In the genomic region with DNA sequence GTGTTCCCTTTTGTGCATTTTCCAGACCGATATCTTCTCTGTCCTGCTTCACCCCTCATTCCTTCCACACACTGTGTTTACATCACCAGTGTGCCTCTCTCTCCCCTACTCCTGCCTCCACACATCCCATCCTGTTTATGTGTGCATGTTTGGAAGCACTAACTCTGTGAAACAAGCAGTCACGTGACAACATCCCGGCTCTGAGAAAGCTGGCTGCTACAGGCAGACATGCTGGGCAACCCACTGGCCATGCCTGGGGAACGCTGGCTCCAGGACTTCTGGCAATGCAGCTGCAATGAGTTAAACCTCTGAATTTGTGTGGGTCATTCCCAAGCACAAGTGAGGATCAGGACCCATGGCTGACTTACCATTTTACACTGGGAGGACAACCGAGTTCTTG, we compare ENCODE assay signal across 3 cellular contexts.
TF ChIP-seq lines count a peak whose summit lies in the region.

No MANE protein-coding gene starts in this region.

TF ChIP-seq in A549, 52 proteins besides CTCF, POLR2A, EP300 and RAD21 (continued from another document):
- TF ChIP-seq MAFK (IDR thresholded peaks at IDR 0.05; ENCODE audit: partially characterized antibody), result no peak

TF ChIP-seq in GM23338, 12 proteins besides CTCF, POLR2A, EP300 and RAD21 (continued from another document):
- TF ChIP-seq, protein P1, sequence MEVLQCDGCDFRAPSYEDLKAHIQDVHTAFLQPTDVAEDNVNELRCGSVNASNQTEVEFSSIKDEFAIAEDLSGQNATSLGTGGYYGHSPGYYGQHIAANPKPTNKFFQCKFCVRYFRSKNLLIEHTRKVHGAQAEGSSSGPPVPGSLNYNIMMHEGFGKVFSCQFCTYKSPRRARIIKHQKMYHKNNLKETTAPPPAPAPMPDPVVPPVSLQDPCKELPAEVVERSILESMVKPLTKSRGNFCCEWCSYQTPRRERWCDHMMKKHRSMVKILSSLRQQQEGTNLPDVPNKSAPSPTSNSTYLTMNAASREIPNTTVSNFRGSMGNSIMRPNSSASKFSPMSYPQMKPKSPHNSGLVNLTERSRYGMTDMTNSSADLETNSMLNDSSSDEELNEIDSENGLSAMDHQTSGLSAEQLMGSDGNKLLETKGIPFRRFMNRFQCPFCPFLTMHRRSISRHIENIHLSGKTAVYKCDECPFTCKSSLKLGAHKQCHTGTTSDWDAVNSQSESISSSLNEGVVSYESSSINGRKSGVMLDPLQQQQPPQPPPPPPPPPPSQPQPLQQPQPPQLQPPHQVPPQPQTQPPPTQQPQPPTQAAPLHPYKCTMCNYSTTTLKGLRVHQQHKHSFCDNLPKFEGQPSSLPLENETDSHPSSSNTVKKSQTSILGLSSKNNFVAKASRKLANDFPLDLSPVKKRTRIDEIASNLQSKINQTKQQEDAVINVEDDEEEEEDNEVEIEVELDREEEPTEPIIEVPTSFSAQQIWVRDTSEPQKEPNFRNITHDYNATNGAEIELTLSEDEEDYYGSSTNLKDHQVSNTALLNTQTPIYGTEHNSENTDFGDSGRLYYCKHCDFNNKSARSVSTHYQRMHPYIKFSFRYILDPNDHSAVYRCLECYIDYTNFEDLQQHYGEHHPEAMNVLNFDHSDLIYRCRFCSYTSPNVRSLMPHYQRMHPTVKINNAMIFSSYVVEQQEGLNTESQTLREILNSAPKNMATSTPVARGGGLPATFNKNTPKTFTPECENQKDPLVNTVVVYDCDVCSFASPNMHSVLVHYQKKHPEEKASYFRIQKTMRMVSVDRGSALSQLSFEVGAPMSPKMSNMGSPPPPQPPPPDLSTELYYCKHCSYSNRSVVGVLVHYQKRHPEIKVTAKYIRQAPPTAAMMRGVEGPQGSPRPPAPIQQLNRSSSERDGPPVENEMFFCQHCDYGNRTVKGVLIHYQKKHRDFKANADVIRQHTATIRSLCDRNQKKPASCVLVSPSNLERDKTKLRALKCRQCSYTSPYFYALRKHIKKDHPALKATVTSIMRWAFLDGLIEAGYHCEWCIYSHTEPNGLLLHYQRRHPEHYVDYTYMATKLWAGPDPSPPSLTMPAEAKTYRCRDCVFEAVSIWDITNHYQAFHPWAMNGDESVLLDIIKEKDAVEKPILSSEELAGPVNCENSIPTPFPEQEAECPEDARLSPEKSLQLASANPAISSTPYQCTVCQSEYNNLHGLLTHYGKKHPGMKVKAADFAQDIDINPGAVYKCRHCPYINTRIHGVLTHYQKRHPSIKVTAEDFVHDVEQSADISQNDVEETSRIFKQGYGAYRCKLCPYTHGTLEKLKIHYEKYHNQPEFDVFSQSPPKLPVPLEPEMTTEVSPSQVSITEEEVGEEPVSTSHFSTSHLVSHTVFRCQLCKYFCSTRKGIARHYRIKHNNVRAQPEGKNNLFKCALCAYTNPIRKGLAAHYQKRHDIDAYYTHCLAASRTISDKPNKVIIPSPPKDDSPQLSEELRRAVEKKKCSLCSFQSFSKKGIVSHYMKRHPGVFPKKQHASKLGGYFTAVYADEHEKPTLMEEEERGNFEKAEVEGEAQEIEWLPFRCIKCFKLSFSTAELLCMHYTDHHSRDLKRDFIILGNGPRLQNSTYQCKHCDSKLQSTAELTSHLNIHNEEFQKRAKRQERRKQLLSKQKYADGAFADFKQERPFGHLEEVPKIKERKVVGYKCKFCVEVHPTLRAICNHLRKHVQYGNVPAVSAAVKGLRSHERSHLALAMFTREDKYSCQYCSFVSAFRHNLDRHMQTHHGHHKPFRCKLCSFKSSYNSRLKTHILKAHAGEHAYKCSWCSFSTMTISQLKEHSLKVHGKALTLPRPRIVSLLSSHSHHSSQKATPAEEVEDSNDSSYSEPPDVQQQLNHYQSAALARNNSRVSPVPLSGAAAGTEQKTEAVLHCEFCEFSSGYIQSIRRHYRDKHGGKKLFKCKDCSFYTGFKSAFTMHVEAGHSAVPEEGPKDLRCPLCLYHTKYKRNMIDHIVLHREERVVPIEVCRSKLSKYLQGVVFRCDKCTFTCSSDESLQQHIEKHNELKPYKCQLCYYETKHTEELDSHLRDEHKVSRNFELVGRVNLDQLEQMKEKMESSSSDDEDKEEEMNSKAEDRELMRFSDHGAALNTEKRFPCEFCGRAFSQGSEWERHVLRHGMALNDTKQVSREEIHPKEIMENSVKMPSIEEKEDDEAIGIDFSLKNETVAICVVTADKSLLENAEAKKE (CRISPR knock-in tag; IDR thresholded peaks at IDR 0.05), result no peak
- TF ChIP-seq EZH2phosphoT487 (IDR thresholded peaks at IDR 0.05; ENCODE audit: unreplicated experiment) (no peak), CREB1 (CRISPR knock-in tag; IDR thresholded peaks at IDR 0.05; ENCODE audit: low read depth) (no peak)
- TF ChIP-seq, protein P2, sequence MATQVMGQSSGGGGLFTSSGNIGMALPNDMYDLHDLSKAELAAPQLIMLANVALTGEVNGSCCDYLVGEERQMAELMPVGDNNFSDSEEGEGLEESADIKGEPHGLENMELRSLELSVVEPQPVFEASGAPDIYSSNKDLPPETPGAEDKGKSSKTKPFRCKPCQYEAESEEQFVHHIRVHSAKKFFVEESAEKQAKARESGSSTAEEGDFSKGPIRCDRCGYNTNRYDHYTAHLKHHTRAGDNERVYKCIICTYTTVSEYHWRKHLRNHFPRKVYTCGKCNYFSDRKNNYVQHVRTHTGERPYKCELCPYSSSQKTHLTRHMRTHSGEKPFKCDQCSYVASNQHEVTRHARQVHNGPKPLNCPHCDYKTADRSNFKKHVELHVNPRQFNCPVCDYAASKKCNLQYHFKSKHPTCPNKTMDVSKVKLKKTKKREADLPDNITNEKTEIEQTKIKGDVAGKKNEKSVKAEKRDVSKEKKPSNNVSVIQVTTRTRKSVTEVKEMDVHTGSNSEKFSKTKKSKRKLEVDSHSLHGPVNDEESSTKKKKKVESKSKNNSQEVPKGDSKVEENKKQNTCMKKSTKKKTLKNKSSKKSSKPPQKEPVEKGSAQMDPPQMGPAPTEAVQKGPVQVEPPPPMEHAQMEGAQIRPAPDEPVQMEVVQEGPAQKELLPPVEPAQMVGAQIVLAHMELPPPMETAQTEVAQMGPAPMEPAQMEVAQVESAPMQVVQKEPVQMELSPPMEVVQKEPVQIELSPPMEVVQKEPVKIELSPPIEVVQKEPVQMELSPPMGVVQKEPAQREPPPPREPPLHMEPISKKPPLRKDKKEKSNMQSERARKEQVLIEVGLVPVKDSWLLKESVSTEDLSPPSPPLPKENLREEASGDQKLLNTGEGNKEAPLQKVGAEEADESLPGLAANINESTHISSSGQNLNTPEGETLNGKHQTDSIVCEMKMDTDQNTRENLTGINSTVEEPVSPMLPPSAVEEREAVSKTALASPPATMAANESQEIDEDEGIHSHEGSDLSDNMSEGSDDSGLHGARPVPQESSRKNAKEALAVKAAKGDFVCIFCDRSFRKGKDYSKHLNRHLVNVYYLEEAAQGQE (IDR thresholded peaks at IDR 0.05; ENCODE audit: unreplicated experiment), result no peak
TF ChIP-seq in GM23338: peak in this region for 0.

TF ChIP-seq in K562, 482 proteins besides CTCF, POLR2A, EP300 and RAD21 (continued from another document):
- TF ChIP-seq, protein P3, sequence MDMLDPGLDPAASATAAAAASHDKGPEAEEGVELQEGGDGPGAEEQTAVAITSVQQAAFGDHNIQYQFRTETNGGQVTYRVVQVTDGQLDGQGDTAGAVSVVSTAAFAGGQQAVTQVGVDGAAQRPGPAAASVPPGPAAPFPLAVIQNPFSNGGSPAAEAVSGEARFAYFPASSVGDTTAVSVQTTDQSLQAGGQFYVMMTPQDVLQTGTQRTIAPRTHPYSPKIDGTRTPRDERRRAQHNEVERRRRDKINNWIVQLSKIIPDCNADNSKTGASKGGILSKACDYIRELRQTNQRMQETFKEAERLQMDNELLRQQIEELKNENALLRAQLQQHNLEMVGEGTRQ (CRISPR knock-in tag; IDR thresholded peaks at IDR 0.05), result peak; percentile 55
- TF ChIP-seq, protein P4, sequence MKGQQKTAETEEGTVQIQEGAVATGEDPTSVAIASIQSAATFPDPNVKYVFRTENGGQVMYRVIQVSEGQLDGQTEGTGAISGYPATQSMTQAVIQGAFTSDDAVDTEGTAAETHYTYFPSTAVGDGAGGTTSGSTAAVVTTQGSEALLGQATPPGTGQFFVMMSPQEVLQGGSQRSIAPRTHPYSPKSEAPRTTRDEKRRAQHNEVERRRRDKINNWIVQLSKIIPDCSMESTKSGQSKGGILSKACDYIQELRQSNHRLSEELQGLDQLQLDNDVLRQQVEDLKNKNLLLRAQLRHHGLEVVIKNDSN (CRISPR knock-in tag; IDR thresholded peaks at IDR 0.05), result peak; percentile 50
- TF ChIP-seq FIP1L1 (IDR thresholded peaks at IDR 0.05; ENCODE audit: low read depth, low read length, poor library complexity, severe bottlenecking) (no peak), NUFIP1 (IDR thresholded peaks at IDR 0.05; ENCODE audit: partially characterized antibody) (no peak), TOE1 (IDR thresholded peaks at IDR 0.05; ENCODE audit: borderline replicate concordance) (peak; percentile 81), TOE1 (CRISPR knock-in tag; IDR thresholded peaks at IDR 0.05; ENCODE audit: borderline replicate concordance, low read depth) (no peak), CBFA2T2 (conservative IDR thresholded peaks at IDR 0.05) (peak; percentile 50), RAD51 (IDR thresholded peaks at IDR 0.05; ENCODE audit: borderline replicate concordance, low read depth) (peak; percentile 80)
